In genomic region chr19:12667903-12668302, GRCh38 we compare ENCODE assay signal across 10 cellular contexts. TPM values are rescaled to one million over a fixed set of nuclear protein-coding genes. Genes with fewer than 3 reads are reported as not detected.
A peak's percentile ranks its signal among the peaks of the same experiment; 100 is the strongest.
DNase-seq lines count a peak whose midpoint lies in the region; TF ChIP-seq lines count a peak whose summit lies in the region.
"Had no signal": no experiment of that assay in that cellular context is flagged by ENCODE, and none has a peak within 500 bp of the region (broad histone marks: within the 10 kb centered on the region; RNA-seq: fewer than 3 reads in every experiment).

No MANE protein-coding gene starts in this region.

- H3K36me3 Mint-ChIP-seq in activated CD4-positive, alpha-beta T cell treated with anti-CD3 and anti-CD28 coated beads, Interleukin-2, amount 10 ng/mL, durations not matched to agents 24 days and 14 days (ENCODE audit: low read depth): peaks cover 44% of the 10 kb centered on the region

- H3K9me3 ChIP-seq in skeletal muscle tissue (ENCODE audit: control insufficient read depth in 3 of 3, low read length in 3 of 3): no peaks in the 10 kb centered on the region

- H3K27ac ChIP-seq in VCaP (peak overlapping the region; percentile 94), skeletal muscle tissue (ENCODE audit: low read depth, low read length) (no peak overlapping the region), caudate nucleus (ENCODE audit: low read depth, low read length) (no peak overlapping the region)

- H3K27ac Mint-ChIP-seq in activated CD4-positive, alpha-beta T cell treated with anti-CD3 and anti-CD28 coated beads, Interleukin-2, amount 10 ng/mL, durations not matched to agents 24 days and 14 days: peak overlapping the region; percentile 34

- H3K4me3 Mint-ChIP-seq in activated CD4-positive, alpha-beta T cell treated with anti-CD3 and anti-CD28 coated beads, Interleukin-2, amount 10 ng/mL, durations not matched to agents 24 days and 14 days: peak overlapping the region; percentile 92

- TF ChIP-seq CTCF in VCaP (conservative IDR thresholded peaks at IDR 0.05): no peak
- no peak for TF ChIP-seq CTCF in foreskin fibroblast (IDR thresholded peaks at IDR 0.05; ENCODE audit: low read depth, low read length)

- no peaks in the 10 kb centered on the region for H3K9me3 Mint-ChIP-seq in activated CD4-positive, alpha-beta T cell treated with anti-CD3 and anti-CD28 coated beads, Interleukin-2, amount 10 ng/mL, durations not matched to agents 24 days and 14 days

- H3K9ac ChIP-seq in skeletal muscle tissue (ENCODE audit: low read depth in 1 of 3, low read length in 3 of 3): peak overlapping the region in 1 of 3 donors; percentile 99

- H3K36me3 ChIP-seq in skeletal muscle tissue (ENCODE audit: control insufficient read depth in 3 of 3, insufficient read depth in 3 of 3, low read length in 3 of 3): peaks cover 28 to 32% (median 29%) of the 10 kb centered on the region in 3 donors

- intact Hi-C loops in activated CD4-positive, alpha-beta T cell treated with anti-CD3 and anti-CD28 coated beads, Interleukin-2, amount 10 ng/mL, durations not matched to agents 24 days and 14 days (cut with micrococcal nuclease): loop anchor here (2.0 kb wide), 1 partner anchor 27 kb away; no protein-coding TSS in a partner anchor

- H3K4me3 ChIP-seq in foreskin fibroblast (ENCODE audit: low read depth in 1 of 2, low read length in 2 of 2): peak overlapping the region; percentile 72 to 97
- H3K4me3 ChIP-seq in skeletal muscle tissue (ENCODE audit: low read length in 3 of 3): peak overlapping the region; percentile 86 to 98 (median 98)

- peaks cover 43 to 57% (median 45%) of the 10 kb centered on the region in 3 donors for H3K4me1 ChIP-seq in skeletal muscle tissue (ENCODE audit: control insufficient read depth in 3 of 3, insufficient read depth in 3 of 3, low read length in 3 of 3)

- DNase-seq in activated CD4-positive, alpha-beta T cell treated with anti-CD3 and anti-CD28 coated beads, Interleukin-2, amount 10 ng/mL, durations not matched to agents 24 days and 14 days: no peak
- DNase-seq in activated CD4-positive, alpha-beta T cell treated with anti-CD3 and anti-CD28 coated beads, Interleukin-2, amount 50 U/mL, for 1 hour: no peak
- DNase-seq in foreskin fibroblast (no peak), NCI-H1694 treated with DMSO at 0.1 percent for 48 hours (lab: John Stamatoyannopoulos, UW) (no peak), foreskin melanocyte (no peak), caudate nucleus (lab: John Stamatoyannopoulos, UW) (no peak)

- no peaks in the 10 kb centered on the region for H3K27me3 ChIP-seq in skeletal muscle tissue (ENCODE audit: control insufficient read depth in 3 of 3, insufficient read depth in 3 of 3, low read length in 3 of 3)

- no peaks in the 10 kb centered on the region for H3K27me3 Mint-ChIP-seq in activated CD4-positive, alpha-beta T cell treated with anti-CD3 and anti-CD28 coated beads, Interleukin-2, amount 10 ng/mL, durations not matched to agents 24 days and 14 days

- H3K4me1 Mint-ChIP-seq in activated CD4-positive, alpha-beta T cell treated with anti-CD3 and anti-CD28 coated beads, Interleukin-2, amount 10 ng/mL, durations not matched to agents 24 days and 14 days: peaks cover 46% of the 10 kb centered on the region

RNA-seq across cellular contexts. Expression of gene WDR83, which starts 1.3 kb away (rescaled TPM):
- 21.7 and 27.1 TPM in 2 replicates for total RNA-seq in activated CD4-positive, alpha-beta T cell treated with anti-CD3 and anti-CD28 coated beads, Interleukin-2, amount 10 ng/mL, durations not matched to agents 24 days and 14 days
- 6.3 TPM for total RNA-seq in skeletal muscle tissue

RNA-seq across cellular contexts. Expression of gene MAN2B1, which starts 1.4 kb away (rescaled TPM):
- total RNA-seq in activated CD4-positive, alpha-beta T cell treated with anti-CD3 and anti-CD28 coated beads, Interleukin-2, amount 10 ng/mL, durations not matched to agents 24 days and 14 days: 118 and 136 TPM in 2 replicates
- 31.3 TPM for total RNA-seq in skeletal muscle tissue

RNA-seq across cellular contexts. Expression of gene DHPS, which starts 13.8 kb away (rescaled TPM):
- 138 and 155 TPM in 2 replicates for total RNA-seq in activated CD4-positive, alpha-beta T cell treated with anti-CD3 and anti-CD28 coated beads, Interleukin-2, amount 10 ng/mL, durations not matched to agents 24 days and 14 days
- total RNA-seq in skeletal muscle tissue: 56.9 TPM

RNA-seq across cellular contexts. Expression of gene GNG14, which starts 19.9 kb away (rescaled TPM):
- not detected in 2 replicates for total RNA-seq in activated CD4-positive, alpha-beta T cell treated with anti-CD3 and anti-CD28 coated beads, Interleukin-2, amount 10 ng/mL, durations not matched to agents 24 days and 14 days
- total RNA-seq in skeletal muscle tissue: not detected
- total RNA-seq: LHCN-M2, RPMI7951 had no signal

RNA-seq across cellular contexts. Expression of gene FBXW9, which starts 28.5 kb away (rescaled TPM):
- 12.4 and 12.9 TPM in 2 replicates for total RNA-seq in activated CD4-positive, alpha-beta T cell treated with anti-CD3 and anti-CD28 coated beads, Interleukin-2, amount 10 ng/mL, durations not matched to agents 24 days and 14 days
- total RNA-seq in skeletal muscle tissue: 3.1 TPM
